Comparison of ENCODE assay signal across 10 cellular contexts in the genomic region with DNA sequence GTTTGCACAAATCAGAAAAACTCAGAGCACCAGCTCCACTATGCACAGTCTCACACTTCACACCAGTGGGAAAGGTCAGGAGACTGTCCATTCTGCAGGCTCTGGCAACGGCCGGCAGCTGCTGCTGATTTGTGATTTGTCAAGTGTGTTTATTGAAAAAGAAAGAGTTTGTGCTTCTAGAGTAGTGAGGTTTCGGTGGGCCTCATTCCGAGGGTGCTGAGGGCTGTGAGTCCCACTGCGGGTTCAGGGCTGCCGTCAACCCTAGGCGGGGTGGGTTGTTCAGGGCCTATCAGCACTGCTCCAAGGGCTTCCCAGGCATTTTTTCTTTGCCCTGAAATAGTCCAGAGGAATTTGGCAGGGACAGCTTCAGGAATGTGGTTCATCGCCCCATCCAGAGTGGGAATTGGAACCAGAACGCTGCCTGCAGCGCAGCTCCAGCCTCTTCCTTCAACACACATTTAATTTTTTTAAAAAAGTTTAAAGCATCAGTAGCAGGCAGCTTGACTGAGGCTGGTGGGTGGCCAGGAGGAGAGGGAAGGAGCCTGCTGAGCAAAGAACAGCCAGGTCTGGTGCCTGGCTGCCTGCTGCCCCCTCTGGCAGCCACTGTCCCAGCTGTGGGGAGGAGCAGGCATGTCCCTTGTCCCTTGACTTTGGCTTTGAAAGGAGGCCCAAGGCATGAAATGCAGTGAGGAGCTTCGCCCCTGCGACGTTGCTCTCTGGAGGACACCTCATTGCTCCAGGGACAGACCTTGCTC. TPM values are rescaled to one million over a fixed set of nuclear protein-coding genes. Genes with fewer than 3 reads are reported as not detected.
DNase-seq lines count a peak whose midpoint lies in the region; ATAC-seq and TF ChIP-seq lines count a peak whose summit lies in the region.
"Had no signal": no experiment of that assay in that cellular context is flagged by ENCODE, and none has a peak within 500 bp of the region (broad histone marks: within the 10 kb centered on the region; RNA-seq: fewer than 3 reads in every experiment).

No MANE protein-coding gene starts in this region.

- no peak for ATAC-seq in GM19455 (IDR thresholded peaks at IDR 0.05; ENCODE audit: unreplicated experiment)

- peak overlapping the region; percentile 59 for H3K27ac ChIP-seq in suprapubic skin

- H3K36me3 ChIP-seq in adipocyte (ENCODE audit: control insufficient read depth, insufficient read depth, low read length, severe bottlenecking) (no peaks in the 10 kb centered on the region), suprapubic skin (no peaks in the 10 kb centered on the region)

- DNase-seq in DMS 273 (lab: John Stamatoyannopoulos, UW; ENCODE audit: unreplicated experiment) (peak; percentile 53), DMS 273 treated with DMSO at 0.1 percent for 48 hours (lab: John Stamatoyannopoulos, UW) (no peak), adipocyte (ENCODE audit: low read depth) (peak; percentile 7), hepatic stellate cell (ENCODE audit: low spot score) (peak; percentile 43), suprapubic skin (ENCODE audit: low spot score in 2 of 2) (peak; percentile 53 to 56), globus pallidus (ENCODE audit: low spot score) (no peak), medulla oblongata (ENCODE audit: extremely low spot score) (no peak)
- DNase-seq: T1000 had no signal

- peaks cover 21% of the 10 kb centered on the region for H3K27me3 ChIP-seq in adipocyte (replicated peaks; ENCODE audit: control insufficient read depth, insufficient read depth, low read length)
- H3K27me3 ChIP-seq in suprapubic skin, result peaks cover 5% of the 10 kb centered on the region

- H3K4me1 ChIP-seq in adipocyte (ENCODE audit: control insufficient read depth, insufficient read depth, low read length) (peaks cover 22% of the 10 kb centered on the region), suprapubic skin (peaks cover 16% of the 10 kb centered on the region)

- H3K4me3 ChIP-seq in adipocyte (ENCODE audit: low read length), result no peak overlapping the region
- no peak overlapping the region for H3K4me3 ChIP-seq in suprapubic skin

- H3K9me3 ChIP-seq in adipocyte (ENCODE audit: control insufficient read depth, low read length) (no peaks in the 10 kb centered on the region), suprapubic skin (no peaks in the 10 kb centered on the region)

- 41% methylated on average over 11 of the region's 13 CpGs for WGBS in suprapubic skin

- TF ChIP-seq CTCF in suprapubic skin (IDR thresholded peaks at IDR 0.05), result no peak

- TF ChIP-seq POLR2A in suprapubic skin (IDR thresholded peaks at IDR 0.05), result no peak

- H3K9ac ChIP-seq in adipocyte (ENCODE audit: low read length), result peak overlapping the region; percentile 13

- TF ChIP-seq EP300 in suprapubic skin (IDR thresholded peaks at IDR 0.05), result no peak

RNA-seq across cellular contexts. Expression of gene STUM, which starts 19.7 kb away (rescaled TPM):
- 1 to 10 TPM; 1.6 to 5.9 (median 2.0) TPM for total RNA-seq in suprapubic skin
- total RNA-seq: LHCN-M2 had no signal

Comparison
In these comparisons a context has a peak if more than half of its experiments do, and no peak if none do; other contexts are left out.
1. DNase-seq: peak in DMS 273 (single experiment), adipocyte (single experiment), hepatic stellate cell (single experiment) and suprapubic skin (2 of 2); none in DMS 273 treated with DMSO at 0.1 percent for 48 hours (single experiment), globus pallidus (single experiment) and medulla oblongata (single experiment).